ENCODE assay signal across 13 cellular contexts in genomic region chr16:52496051-52496876, GRCh38. TPM values are rescaled to one million over a fixed set of nuclear protein-coding genes. Genes with fewer than 3 reads are reported as not detected.
DNase-seq lines count a peak whose midpoint lies in the region; ATAC-seq and TF ChIP-seq lines count a peak whose summit lies in the region.
"Had no signal": no experiment of that assay in that cellular context is flagged by ENCODE, and none has a peak within 500 bp of the region (broad histone marks: within the 10 kb centered on the region; RNA-seq: fewer than 3 reads in every experiment).

No MANE protein-coding gene starts in this region.

- H3K27me3 ChIP-seq in dorsolateral prefrontal cortex, result no peaks in the 10 kb centered on the region

- peak overlapping the region in 50 of 59 donors; percentile 0 to 91 (median 76) for H3K27ac ChIP-seq in dorsolateral prefrontal cortex
- H3K27ac ChIP-seq: coronary artery had no signal

- peak; percentile 89 for DNase-seq in LNCaP clone FGC (ENCODE audit: low read depth)
- peak; percentile 69 for DNase-seq in NCI-H345 (lab: John Stamatoyannopoulos, UW)
- DNase-seq in dorsolateral prefrontal cortex, result no peak
- DNase-seq in retinal pigment epithelial cell (ENCODE audit: low read depth), result peak; percentile 62
- no peak for DNase-seq in stimulated activated naive CD8-positive, alpha-beta T cell treated with anti-CD3 and anti-CD28 coated beads, Interleukin-15, amount 100 ng/mL, for 72 hours
- DNase-seq: activated CD4-positive, CD25-positive, alpha-beta regulatory T cell treated with anti-CD3 and anti-CD28 coated beads, Interleukin-2, amount 50 U/mL, for 72 hours; CD4-positive, alpha-beta T cell; HFFc6; MM.1S had no signal

- H3K4me3 ChIP-seq in LNCaP clone FGC (ENCODE audit: low read depth, low read length) (no peak overlapping the region), dorsolateral prefrontal cortex (peak overlapping the region in 3 of 59 donors; percentile 8 to 36 (median 26)), retinal pigment epithelial cell (ENCODE audit: low read length) (no peak overlapping the region)
- H3K4me3 ChIP-seq: coronary artery had no signal

- no peak for ATAC-seq in stimulated activated naive CD8-positive, alpha-beta T cell treated with anti-CD3 and anti-CD28 coated beads, Interleukin-15, amount 100 ng/mL, for 72 hours
- ATAC-seq in HG02678 (IDR thresholded peaks at IDR 0.05; ENCODE audit: unreplicated experiment), result no peak
- ATAC-seq in activated CD4-positive, CD25-positive, alpha-beta regulatory T cell treated with anti-CD3 and anti-CD28 coated beads, Interleukin-2, amount 50 U/mL, for 24 hours, result no peak

- H3K9me3 Mint-ChIP-seq in stimulated activated naive CD8-positive, alpha-beta T cell treated with anti-CD3 and anti-CD28 coated beads, Interleukin-15, amount 100 ng/mL, for 72 hours, result no peaks in the 10 kb centered on the region
- H3K9me3 Mint-ChIP-seq: CD4-positive, alpha-beta T cell; neural crest cell had no signal

- H3K4me1 Mint-ChIP-seq in stimulated activated naive CD8-positive, alpha-beta T cell treated with anti-CD3 and anti-CD28 coated beads, Interleukin-15, amount 100 ng/mL, for 72 hours, result no peaks in the 10 kb centered on the region

- H3K4me3 Mint-ChIP-seq in stimulated activated naive CD8-positive, alpha-beta T cell treated with anti-CD3 and anti-CD28 coated beads, Interleukin-15, amount 100 ng/mL, for 72 hours, result no peak overlapping the region
- H3K4me3 Mint-ChIP-seq: CD4-positive, alpha-beta T cell; HFFc6; neural crest cell had no signal

- intact Hi-C loops in dorsolateral prefrontal cortex (cut with DNase I), result loop anchor here in 1 of 2 donors (10.0 kb wide), 1 partner anchor 431 kb away; no protein-coding TSS in a partner anchor

- no peaks in the 10 kb centered on the region for H3K27me3 Mint-ChIP-seq in stimulated activated naive CD8-positive, alpha-beta T cell treated with anti-CD3 and anti-CD28 coated beads, Interleukin-15, amount 100 ng/mL, for 72 hours
- H3K27me3 Mint-ChIP-seq: CD4-positive, alpha-beta T cell had no signal

- TF ChIP-seq CTCF in LNCaP clone FGC (IDR thresholded peaks at IDR 0.05; ENCODE audit: control insufficient read depth, extremely low read depth, insufficient read depth) (no peak), dorsolateral prefrontal cortex (IDR thresholded peaks at IDR 0.05 in 54 of 56, conservative IDR thresholded peaks at IDR 0.05 in 2 of 56; ENCODE audit: low read depth in 1 of 56, partially characterized antibody in 56 of 56) (no peak), retinal pigment epithelial cell (conservative IDR thresholded peaks at IDR 0.05; ENCODE audit: low read depth, low read length) (no peak)

- H3K27ac Mint-ChIP-seq in stimulated activated naive CD8-positive, alpha-beta T cell treated with anti-CD3 and anti-CD28 coated beads, Interleukin-15, amount 100 ng/mL, for 72 hours, result no peak overlapping the region
- H3K27ac Mint-ChIP-seq: CD4-positive, alpha-beta T cell; HFFc6 had no signal

RNA-seq across cellular contexts. Expression of gene TOX3, which starts 50.7 kb away (rescaled TPM):
- total RNA-seq in dorsolateral prefrontal cortex, result 10 to 100 TPM in 6 of 120 experiments, 1 to 10 TPM in 114; 2.1 to 13.9 (median 6.0) TPM
- total RNA-seq: CD4-positive, alpha-beta T cell; HFFc6 had no signal

Comparison
In these comparisons a context has a peak if more than half of its experiments do, and no peak if none do; other contexts are left out.
1. DNase-seq: peak in LNCaP clone FGC (single experiment), NCI-H345 (single experiment) and retinal pigment epithelial cell (single experiment); none in dorsolateral prefrontal cortex (0 of 10) and stimulated activated naive CD8-positive, alpha-beta T cell treated with anti-CD3 and anti-CD28 coated beads, Interleukin-15, amount 100 ng/mL, for 72 hours (0 of 2).